20 cellular contexts compared by ENCODE assay signal in the genomic region with DNA sequence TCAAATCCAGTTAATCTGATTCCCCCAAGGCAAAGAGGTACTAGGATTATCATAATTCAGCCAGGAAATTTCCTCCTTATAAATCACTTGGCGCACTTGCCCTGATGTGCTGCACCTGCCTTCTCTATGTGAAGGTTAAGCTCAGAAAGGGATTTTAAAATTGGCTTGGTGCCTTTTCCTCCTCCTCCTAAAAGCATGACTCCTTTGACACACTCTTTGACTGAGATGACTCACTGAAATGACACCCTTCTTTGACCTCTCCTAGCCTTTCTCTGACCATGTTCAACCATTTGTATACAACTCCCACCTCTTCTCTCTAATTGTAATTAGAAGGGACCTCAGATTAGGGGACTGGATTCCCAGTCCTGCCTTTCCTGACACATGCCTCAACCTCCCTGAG. TPM values are rescaled to one million over a fixed set of nuclear protein-coding genes. Genes with fewer than 3 reads are reported as not detected.
DNase-seq lines count a peak whose midpoint lies in the region; ATAC-seq and TF ChIP-seq lines count a peak whose summit lies in the region.
"Had no signal": no experiment of that assay in that cellular context is flagged by ENCODE, and none has a peak within 500 bp of the region (broad histone marks: within the 10 kb centered on the region; RNA-seq: fewer than 3 reads in every experiment).

No MANE protein-coding gene starts in this region.

- H3K4me3 Mint-ChIP-seq in MCF 10A (ENCODE audit: unreplicated experiment): no peak overlapping the region
- no peak overlapping the region for H3K4me3 Mint-ChIP-seq in activated naive CD8-positive, alpha-beta T cell treated with anti-CD3 and anti-CD28 coated beads, Interleukin-2, amount 50 U/mL, for 24 hours
- H3K4me3 Mint-ChIP-seq: CD4-positive, CD25-positive, alpha-beta regulatory T cell; endodermal cell; naive B cell had no signal

- H3K9me3 Mint-ChIP-seq in MCF 10A (ENCODE audit: unreplicated experiment): no peaks in the 10 kb centered on the region
- no peaks in the 10 kb centered on the region for H3K9me3 Mint-ChIP-seq in activated naive CD8-positive, alpha-beta T cell treated with anti-CD3 and anti-CD28 coated beads, Interleukin-2, amount 50 U/mL, for 24 hours
- H3K9me3 Mint-ChIP-seq: activated T-helper 2 cell treated with anti-CD3 and anti-CD28 coated beads, Interferon-gamma antibody, Interleukin-2, Interleukin-4, amounts not matched to agents 10 μg/mL and 5 μg/mL and 100 μg/mL, durations not matched to agents 14 hours and 24 hours and 36 hours; CD4-positive, CD25-positive, alpha-beta regulatory T cell; endodermal cell; naive B cell had no signal

- H3K4me1 ChIP-seq in breast epithelium: no peaks in the 10 kb centered on the region

- peak; percentile 9 for ATAC-seq in left colon
- ATAC-seq in activated naive CD8-positive, alpha-beta T cell treated with anti-CD3 and anti-CD28 coated beads, Interleukin-2, amount 50 U/mL, for 24 hours: no peak
- ATAC-seq in HG02870 (IDR thresholded peaks at IDR 0.05; ENCODE audit: unreplicated experiment): no peak
- ATAC-seq: activated CD4-positive, CD25-positive, alpha-beta regulatory T cell treated with anti-CD3 and anti-CD28 coated beads, Interleukin-2, amount 50 U/mL, for 24 hours; GM12878 had no signal

- TF ChIP-seq POLR2A in breast epithelium (IDR thresholded peaks at IDR 0.05): no peak

- H3K4me1 Mint-ChIP-seq in MCF 10A (ENCODE audit: insufficient read depth, unreplicated experiment): peaks cover 29% of the 10 kb centered on the region
- H3K4me1 Mint-ChIP-seq in activated naive CD8-positive, alpha-beta T cell treated with anti-CD3 and anti-CD28 coated beads, Interleukin-2, amount 50 U/mL, for 24 hours: peaks cover 7% of the 10 kb centered on the region

- H3K36me3 Mint-ChIP-seq in MCF 10A (ENCODE audit: insufficient read depth, unreplicated experiment): no peaks in the 10 kb centered on the region
- H3K36me3 Mint-ChIP-seq in activated naive CD8-positive, alpha-beta T cell treated with anti-CD3 and anti-CD28 coated beads, Interleukin-2, amount 50 U/mL, for 24 hours (ENCODE audit: low read depth): no peaks in the 10 kb centered on the region
- H3K36me3 Mint-ChIP-seq: naive B cell had no signal

- DNase-seq in MCF 10A (ENCODE audit: unreplicated experiment) (peak; percentile 61), breast epithelium (ENCODE audit: low spot score in 2 of 2) (no peak), WERI-Rb-1 (peak; percentile 62), left colon (no peak), NCI-H510A (lab: John Stamatoyannopoulos, UW) (no peak), cerebellum (ENCODE audit: low spot score) (no peak)
- DNase-seq in activated naive CD8-positive, alpha-beta T cell treated with anti-CD3 and anti-CD28 coated beads, Interleukin-2, amount 50 U/mL, for 24 hours: no peak
- DNase-seq: CD4-positive, CD25-positive, alpha-beta regulatory T cell; cerebellar nuclear complex; MV-4-11; naive B cell; stimulated activated naive CD4-positive, alpha-beta T cell; upper lobe of left lung had no signal

- no peaks in the 10 kb centered on the region for H3K9me3 ChIP-seq in breast epithelium
- H3K9me3 ChIP-seq in WERI-Rb-1 (ENCODE audit: severe bottlenecking): peaks cover 3% of the 10 kb centered on the region
- H3K9me3 ChIP-seq: SJCRH30, upper lobe of left lung had no signal

- no peaks in the 10 kb centered on the region for H3K36me3 ChIP-seq in breast epithelium
- no peaks in the 10 kb centered on the region; the same call in 1 of the 2 replicates for H3K36me3 ChIP-seq in WERI-Rb-1
- H3K36me3 ChIP-seq: SJCRH30, upper lobe of left lung had no signal

- CTCF ChIA-PET in MCF 10A (lab: Yijun Ruan, JAX): interaction anchor here (0.5 to 1.0 kb wide), 4 partner anchors 12 to 66 kb away, joined by 3 to 4 read pairs (median 3); no protein-coding TSS in a partner anchor

- no peak overlapping the region for H3K4me3 ChIP-seq in breast epithelium
- no peak overlapping the region for H3K4me3 ChIP-seq in WERI-Rb-1 (ENCODE audit: low read depth, low read length)
- H3K4me3 ChIP-seq: GM12878, lung, SJCRH30, upper lobe of left lung had no signal

- no peaks in the 10 kb centered on the region for H3K27me3 Mint-ChIP-seq in MCF 10A (ENCODE audit: insufficient read depth, unreplicated experiment)
- peaks cover 4% of the 10 kb centered on the region for H3K27me3 Mint-ChIP-seq in activated naive CD8-positive, alpha-beta T cell treated with anti-CD3 and anti-CD28 coated beads, Interleukin-2, amount 50 U/mL, for 24 hours
- H3K27me3 Mint-ChIP-seq: CD4-positive, CD25-positive, alpha-beta regulatory T cell had no signal

- intact Hi-C loops in MCF 10A (cut with micrococcal nuclease): no loop called here
- intact Hi-C loops in breast epithelium (cut with DNase I; ENCODE audit: low total_unique reads): no loop called here
- intact Hi-C loops in left colon (cut with DNase I, micrococcal nuclease): no loop called here

- POLR2A ChIA-PET in MCF 10A (lab: Yijun Ruan, JAX): interaction anchor here (0.6 to 1.1 kb wide), 6 partner anchors 11 to 98 kb away, joined by 3 to 7 read pairs (median 3); no protein-coding TSS in a partner anchor

- BruUV-seq in MCF 10A (replicated peaks; lab: Mats Ljungman, UMichigan): no TSS peak

- no peaks in the 10 kb centered on the region for H3K27me3 ChIP-seq in breast epithelium
- no peaks in the 10 kb centered on the region for H3K27me3 ChIP-seq in WERI-Rb-1 (ENCODE audit: insufficient read depth, low read depth, severe bottlenecking)
- H3K27me3 ChIP-seq: SJCRH30, upper lobe of left lung had no signal

- H3K27ac Mint-ChIP-seq in MCF 10A (ENCODE audit: low read depth, unreplicated experiment): no peak overlapping the region
- H3K27ac Mint-ChIP-seq in activated naive CD8-positive, alpha-beta T cell treated with anti-CD3 and anti-CD28 coated beads, Interleukin-2, amount 50 U/mL, for 24 hours: no peak overlapping the region
- H3K27ac Mint-ChIP-seq: activated T-helper 2 cell treated with anti-CD3 and anti-CD28 coated beads, Interferon-gamma antibody, Interleukin-2, Interleukin-4, amounts not matched to agents 10 μg/mL and 5 μg/mL and 100 μg/mL, durations not matched to agents 14 hours and 24 hours and 36 hours; endodermal cell; naive B cell had no signal

- H3K27ac ChIP-seq in breast epithelium: peak overlapping the region in 1 of 2 donors; percentile 50
- peak overlapping the region; percentile 32 for H3K27ac ChIP-seq in WERI-Rb-1
- H3K27ac ChIP-seq: SJCRH30 had no signal

- TF ChIP-seq CTCF in MCF 10A (IDR thresholded peaks at IDR 0.05; ENCODE audit: unreplicated experiment): no peak
- TF ChIP-seq CTCF in breast epithelium (IDR thresholded peaks at IDR 0.05): no peak
- TF ChIP-seq CTCF in WERI-Rb-1 (IDR thresholded peaks at IDR 0.05; ENCODE audit: low read depth, low read length): no peak

RNA-seq across cellular contexts. Expression of a gene that starts 46.5 kb away (rescaled TPM):
- total RNA-seq in MCF 10A (2022) (94.5 and 105 TPM in 2 replicates), breast epithelium (100 to 1,000 TPM in 2 of 3 donors, 10 to 100 TPM in 1; 89.0 to 216 (median 131) TPM), left colon (100 to 1,000 TPM; 107 to 118 TPM), cerebellum (112 TPM)

Comparison
In these comparisons a context has a peak if more than half of its experiments do, and no peak if none do; other contexts are left out.
1. DNase-seq: peak in MCF 10A (single experiment) and WERI-Rb-1 (single experiment); none in breast epithelium (0 of 2), left colon (0 of 2), NCI-H510A (single experiment), activated naive CD8-positive, alpha-beta T cell treated with anti-CD3 and anti-CD28 coated beads, Interleukin-2, amount 50 U/mL, for 24 hours (single experiment) and cerebellum (single experiment).